Comparison of ENCODE assay signal across 14 cellular contexts in the genomic region with DNA sequence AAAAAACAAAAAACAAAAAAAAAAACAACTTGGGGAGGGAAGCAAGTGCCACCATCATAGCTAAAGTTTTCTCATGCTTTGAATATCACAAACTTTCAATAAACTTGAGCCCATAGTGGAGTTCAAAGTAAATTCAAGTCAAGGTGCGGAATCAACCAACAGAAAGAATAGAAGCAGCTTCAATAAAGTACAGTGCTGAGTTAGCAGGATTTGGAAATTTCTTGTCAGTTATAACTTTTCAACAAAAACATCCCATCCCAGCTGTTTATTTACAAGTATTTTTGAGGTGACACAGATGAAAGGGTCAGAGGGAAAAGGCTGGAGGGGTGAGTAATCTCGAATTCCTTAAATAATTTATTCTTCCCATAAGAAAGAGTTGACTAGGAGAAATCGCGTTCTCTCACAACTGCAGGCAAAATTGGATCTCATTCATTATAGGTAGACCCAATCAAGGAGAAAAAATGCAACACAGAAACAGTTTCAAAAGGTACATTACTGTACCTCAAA.
DNase-seq lines count a peak whose midpoint lies in the region; ATAC-seq and TF ChIP-seq lines count a peak whose summit lies in the region.
"Had no signal": no experiment of that assay in that cellular context is flagged by ENCODE, and none has a peak within 500 bp of the region (broad histone marks: within the 10 kb centered on the region; RNA-seq: fewer than 3 reads in every experiment).

No MANE protein-coding gene starts in this region.

- peaks cover 5% of the 10 kb centered on the region for H3K27me3 Mint-ChIP-seq in nephron (ENCODE audit: low read depth)

- DNase-seq in ELR (ENCODE audit: low read depth) (peak; percentile 17), LHCN-M2 (ENCODE audit: low read depth) (peak; percentile 53), NCI-H146 (lab: John Stamatoyannopoulos, UW) (no peak), NCI-H2171 (lab: John Stamatoyannopoulos, UW) (no peak), NCI-H748 (lab: John Stamatoyannopoulos, UW; ENCODE audit: unreplicated experiment) (no peak)
- DNase-seq: CD4-positive, alpha-beta memory T cell; DMS153; DMS79; H9; KG1 had no signal

- H3K9me3 Mint-ChIP-seq in nephron = peaks cover 11% of the 10 kb centered on the region

- no peak for ATAC-seq in HG03378 (IDR thresholded peaks at IDR 0.05; ENCODE audit: unreplicated experiment)

- no peaks in the 10 kb centered on the region for H3K36me3 Mint-ChIP-seq in nephron (ENCODE audit: low read depth)
- H3K36me3 Mint-ChIP-seq: CD14-positive monocyte; CD4-positive, alpha-beta memory T cell; IgD-negative memory B cell had no signal

- peak overlapping the region in 2 of 3 experiments; percentile 38 to 74 for H3K27ac Mint-ChIP-seq in nephron
- H3K27ac Mint-ChIP-seq: CD14-positive monocyte; CD4-positive, alpha-beta memory T cell; H9 had no signal

- no peak for TF ChIP-seq CTCF in nephron (IDR thresholded peaks at IDR 0.05; ENCODE audit: unreplicated experiment in 3 of 3)

- H3K4me3 Mint-ChIP-seq in nephron = no peak overlapping the region
- H3K4me3 Mint-ChIP-seq: CD14-positive monocyte; CD4-positive, alpha-beta memory T cell; H9; IgD-negative memory B cell had no signal

- H3K4me1 Mint-ChIP-seq in nephron = peaks cover 22% of the 10 kb centered on the region
- H3K4me1 Mint-ChIP-seq: CD14-positive monocyte; CD4-positive, alpha-beta memory T cell; H9; IgD-negative memory B cell had no signal

Comparison
In these comparisons a context has a peak if more than half of its experiments do, and no peak if none do; other contexts are left out.
1. DNase-seq: peak in ELR (single experiment) and LHCN-M2 (single experiment); none in NCI-H146 (single experiment), NCI-H2171 (single experiment) and NCI-H748 (single experiment).